7 cellular contexts compared by ENCODE assay signal in genomic region chr3:24640330-24640877, GRCh38.
A peak's percentile ranks its signal among the peaks of the same experiment; 100 is the strongest.
DNase-seq lines count a peak whose midpoint lies in the region; ATAC-seq and TF ChIP-seq lines count a peak whose summit lies in the region.

No MANE protein-coding gene starts in this region.

- H3K27ac Mint-ChIP-seq in CD4-positive, alpha-beta T cell, result no peak overlapping the region

- no peak for TF ChIP-seq POLR2A in esophagus squamous epithelium (IDR thresholded peaks at IDR 0.05)

- TF ChIP-seq CTCF in esophagus squamous epithelium (IDR thresholded peaks at IDR 0.05), result peak in 5 of 6 experiments; percentile 18 to 68 (median 42)
- no peak for TF ChIP-seq CTCF in CD4-positive, alpha-beta T cell (IDR thresholded peaks at IDR 0.05)

- ATAC-seq in GM21529 (IDR thresholded peaks at IDR 0.05; ENCODE audit: unreplicated experiment), result peak; percentile 59
- ATAC-seq in CD4-positive, alpha-beta T cell (ENCODE audit: poor library complexity), result no peak
- no peak for ATAC-seq in HG03442 (IDR thresholded peaks at IDR 0.05; ENCODE audit: unreplicated experiment)

- no peaks in the 10 kb centered on the region for H3K4me1 Mint-ChIP-seq in CD4-positive, alpha-beta T cell (ENCODE audit: low read depth)

- no peak overlapping the region for H3K27ac ChIP-seq in esophagus squamous epithelium
- no peak overlapping the region for H3K27ac ChIP-seq in CD4-positive, alpha-beta T cell (ENCODE audit: low read depth, low read length)

- H3K36me3 Mint-ChIP-seq in CD4-positive, alpha-beta T cell (ENCODE audit: low read depth), result no peaks in the 10 kb centered on the region

- POLR2A ChIA-PET in CD4-positive, alpha-beta T cell (lab: Charles Lee), result no interaction called here

- CTCF ChIA-PET in CD4-positive, alpha-beta T cell (lab: Charles Lee), result no interaction called here

- no peaks in the 10 kb centered on the region for H3K27me3 Mint-ChIP-seq in CD4-positive, alpha-beta T cell

- no peak overlapping the region for H3K4me3 Mint-ChIP-seq in CD4-positive, alpha-beta T cell

- H3K9me3 Mint-ChIP-seq in CD4-positive, alpha-beta T cell, result peaks cover 3% of the 10 kb centered on the region

- no peaks in the 10 kb centered on the region for H3K36me3 ChIP-seq in esophagus squamous epithelium

- DNase-seq in NCI-H748 treated with DMSO at 0.1 percent for 48 hours (lab: John Stamatoyannopoulos, UW) (peak; percentile 18), esophagus squamous epithelium (lab: John Stamatoyannopoulos, UW) (no peak), renal cortical epithelial cell (ENCODE audit: low read depth) (peak; percentile 69), GOT3 (lab: John Stamatoyannopoulos, UW) (no peak)
- no peak for DNase-seq in CD4-positive, alpha-beta T cell

- H3K4me3 ChIP-seq in esophagus squamous epithelium, result no peak overlapping the region

- peaks cover 0 to 9% (median 0%) of the 10 kb centered on the region in 3 donors for H3K4me1 ChIP-seq in esophagus squamous epithelium

- intact Hi-C loops in esophagus squamous epithelium (cut with DNase I), result no loop called here
- intact Hi-C loops in CD4-positive, alpha-beta T cell (cut with DNase I, micrococcal nuclease), result no loop called here

- WGBS in esophagus squamous epithelium, 2 donors, result 56 to 61% methylated on average over 3 of the region's 3 CpGs

- no peaks in the 10 kb centered on the region for H3K9me3 ChIP-seq in esophagus squamous epithelium
- no peaks in the 10 kb centered on the region for H3K9me3 ChIP-seq in CD4-positive, alpha-beta T cell (ENCODE audit: control insufficient read depth, low read length)

- no peaks in the 10 kb centered on the region for H3K27me3 ChIP-seq in esophagus squamous epithelium
- no peaks in the 10 kb centered on the region for H3K27me3 ChIP-seq in CD4-positive, alpha-beta T cell (ENCODE audit: control insufficient read depth, insufficient read depth, low read length)

Comparison
In these comparisons a context has a peak if more than half of its experiments do, and no peak if none do; other contexts are left out.
1. DNase-seq: peak in NCI-H748 treated with DMSO at 0.1 percent for 48 hours (single experiment) and renal cortical epithelial cell (single experiment); none in esophagus squamous epithelium (single experiment), GOT3 (single experiment) and CD4-positive, alpha-beta T cell (0 of 10).